ENCODE assay signal across 8 cellular contexts in genomic region chr3:56800373-56801150, GRCh38. TPM values are rescaled to one million over a fixed set of nuclear protein-coding genes. Genes with fewer than 3 reads are reported as not detected.
A peak's percentile ranks its signal among the peaks of the same experiment; 100 is the strongest.
DNase-seq lines count a peak whose midpoint lies in the region.

No MANE protein-coding gene starts in this region.

- H3K9me3 ChIP-seq in mesodermal cell (ENCODE audit: control insufficient read depth, low read length) = no peaks in the 10 kb centered on the region

- H3K36me3 ChIP-seq in mesodermal cell (ENCODE audit: control insufficient read depth, insufficient read depth, low read length) = no peaks in the 10 kb centered on the region

- peaks cover 7% of the 10 kb centered on the region for H3K4me1 ChIP-seq in mesodermal cell (ENCODE audit: control insufficient read depth, insufficient read depth, low read length, poor library complexity, severe bottlenecking)

- H3K4me3 ChIP-seq in mesodermal cell (ENCODE audit: extremely low read depth, insufficient read depth, low read length, poor library complexity, severe bottlenecking) = peak overlapping the region; percentile 53

- WGBS in mesodermal cell (ENCODE audit: insufficient coverage in 2 of 2), 2 experiments = 74 to 80% methylated on average over 11 to 14 of the region's 15 CpGs

- DNase-seq in NK-92 treated with Interleukin-12 subunit alpha and Interleukin-12 subunit beta, amount 100 ng/mL, for 24 hours (lab: John Stamatoyannopoulos, UW) = peak; percentile 62
- DNase-seq in NK-92 (lab: John Stamatoyannopoulos, UW; ENCODE audit: unreplicated experiment) = no peak
- peak; percentile 19 to 52 (median 43) for DNase-seq in activated CD4-positive, CD25-positive, alpha-beta regulatory T cell (lab: John Stamatoyannopoulos, UW)
- peak; percentile 74 for DNase-seq in central memory CD4-positive, alpha-beta T cell
- peak; percentile 54 to 71 for DNase-seq in stimulated activated CD8-positive, alpha-beta memory T cell treated with anti-CD3 and anti-CD28 coated beads, Interleukin-4, amount 100 ng/mL, for 4 hours (ENCODE audit: low read depth in 2 of 2, low spot score in 1 of 2)
- DNase-seq in HCEC 1CT = no peak
- DNase-seq in NCI-H2107 (lab: John Stamatoyannopoulos, UW) = no peak

- no peak overlapping the region for H3K27ac ChIP-seq in mesodermal cell (ENCODE audit: low read depth, low read length, severe bottlenecking)

RNA-seq across cellular contexts. Expression of gene ARHGEF3, which starts 1.2 kb away (rescaled TPM):
- 28.3 TPM for polyA plus RNA-seq in mesodermal cell (2013, experiment 1 of 2)
- 29.1 TPM for polyA plus RNA-seq in mesodermal cell (2013, experiment 2 of 2)

Comparison
In these comparisons a context has a peak if more than half of its experiments do, and no peak if none do; other contexts are left out.
1. DNase-seq: peak in NK-92 treated with Interleukin-12 subunit alpha and Interleukin-12 subunit beta, amount 100 ng/mL, for 24 hours (single experiment), activated CD4-positive, CD25-positive, alpha-beta regulatory T cell (4 of 4), central memory CD4-positive, alpha-beta T cell (single experiment) and stimulated activated CD8-positive, alpha-beta memory T cell treated with anti-CD3 and anti-CD28 coated beads, Interleukin-4, amount 100 ng/mL, for 4 hours (2 of 2); none in NK-92 (single experiment), HCEC 1CT (single experiment) and NCI-H2107 (single experiment).